In the genomic region with DNA sequence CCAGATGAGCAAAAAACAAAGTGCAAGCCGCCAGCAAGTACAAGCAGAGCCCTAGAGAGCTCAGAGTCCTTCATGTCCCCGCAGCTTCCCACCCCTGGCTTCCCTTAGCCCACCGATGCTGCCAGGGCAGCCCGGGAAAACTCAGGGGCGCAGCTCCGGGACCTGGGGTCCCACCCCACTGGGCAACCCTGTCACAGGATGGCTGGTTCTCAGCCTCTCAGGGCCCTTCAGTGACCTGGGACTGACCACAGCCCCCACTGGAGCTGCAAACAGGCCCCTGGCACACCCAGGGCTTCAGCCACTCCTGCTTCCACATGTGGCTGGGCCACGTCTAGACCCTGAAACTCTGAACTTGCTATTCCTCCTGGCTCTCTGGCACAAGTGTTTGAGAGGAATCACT, we compare ENCODE assay signal across 23 cellular contexts. TPM values are rescaled to one million over a fixed set of nuclear protein-coding genes. Genes with fewer than 3 reads are reported as not detected.
"Had no signal": no experiment of that assay in that cellular context is flagged by ENCODE, and none has a peak within 500 bp of the region (broad histone marks: within the 10 kb centered on the region; RNA-seq: fewer than 3 reads in every experiment).

No MANE protein-coding gene starts in this region.

- H3K27ac ChIP-seq: coronary artery, foreskin keratinocyte, heart left ventricle, left lung, pancreas, psoas muscle, tibial artery, upper lobe of left lung, vagina had no signal

- H3K4me3 ChIP-seq: coronary artery, heart left ventricle, left lung, pancreas, psoas muscle, tibial artery, upper lobe of left lung, vagina had no signal

- ATAC-seq: foreskin keratinocyte; heart left ventricle; left lung; naive thymus-derived CD4-positive, alpha-beta T cell; pancreas; psoas muscle; stimulated activated effector memory CD8-positive, alpha-beta T cell treated with anti-CD3 and anti-CD28 coated beads, Interleukin-12 subunit alpha, Interleukin-12 subunit beta, amount 100 ng/mL, for 72 hours had no signal

- H3K9me3 ChIP-seq: pancreas, psoas muscle, vagina had no signal

- H3K27me3 ChIP-seq: pancreas, upper lobe of left lung, vagina had no signal

- FAIRE-seq: endothelial cell of umbilical vein, pancreas, small intestine had no signal

- DNase-seq: caudate nucleus; effector CD4-positive, alpha-beta T cell; endodermal cell; erythroblast; foreskin keratinocyte; hippocampal formation; kidney glomerular epithelial cell; mesendoderm; naive thymus-derived CD4-positive, alpha-beta T cell; nucleus accumbens; small intestine; stimulated activated CD4-positive, alpha-beta T cell treated with anti-CD3 and anti-CD28 coated beads, Interleukin-4, amount 100 ng/mL, for 1 hour; stimulated activated CD8-positive, alpha-beta memory T cell treated with anti-CD3 and anti-CD28 coated beads, Interleukin-4, amount 100 ng/mL, for 48 hours; tibial artery; upper lobe of left lung had no signal

- H3K36me3 ChIP-seq: heart left ventricle, left lung, pancreas, tibial artery, upper lobe of left lung, vagina had no signal

- H3K4me1 ChIP-seq: foreskin keratinocyte, pancreas had no signal

RNA-seq across cellular contexts. Expression of gene CHD5, which starts 49.5 kb away (rescaled TPM):
- polyA plus RNA-seq: naive thymus-derived CD4-positive, alpha-beta T cell had no signal
